14 cellular contexts compared by ENCODE assay signal in the genomic region with DNA sequence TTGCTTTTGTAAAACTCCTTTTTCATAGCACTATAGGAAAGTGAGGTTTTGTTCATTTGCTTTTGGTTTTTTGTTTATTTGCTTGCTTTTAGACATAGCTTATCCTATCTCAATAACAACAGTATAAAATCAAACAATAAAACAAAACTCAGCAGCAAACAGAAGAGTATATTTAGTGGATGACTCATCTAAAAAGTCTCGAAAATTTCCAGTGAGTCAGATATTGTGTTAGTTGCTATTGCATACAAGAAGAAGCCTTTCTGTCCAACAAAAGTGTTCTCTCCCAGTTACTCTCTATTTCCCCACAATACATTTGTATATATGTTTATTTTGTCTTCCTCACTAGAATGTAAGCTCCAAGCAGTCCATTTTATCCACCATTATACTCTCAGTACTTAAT. TPM values are rescaled to one million over a fixed set of nuclear protein-coding genes. Genes with fewer than 3 reads are reported as not detected.
DNase-seq lines count a peak whose midpoint lies in the region; ATAC-seq, FAIRE-seq and TF ChIP-seq lines count a peak whose summit lies in the region.
"Had no signal": no experiment of that assay in that cellular context is flagged by ENCODE, and none has a peak within 500 bp of the region (broad histone marks: within the 10 kb centered on the region; RNA-seq: fewer than 3 reads in every experiment).

No MANE protein-coding gene starts in this region.

- no peak overlapping the region for H3K4me3 Mint-ChIP-seq in osteocyte (ENCODE audit: unreplicated experiment)
- H3K4me3 Mint-ChIP-seq: activated CD4-positive, alpha-beta T cell treated with anti-CD3 and anti-CD28 coated beads, Interleukin-2, amount 10 ng/mL, durations not matched to agents 24 days and 14 days; activated naive CD8-positive, alpha-beta T cell treated with anti-CD3 and anti-CD28 coated beads, Interleukin-2, amount 50 U/mL, for 24 hours had no signal

- peaks cover 38% of the 10 kb centered on the region for H3K9me3 Mint-ChIP-seq in osteocyte (ENCODE audit: unreplicated experiment)

- TF ChIP-seq CTCF in choroid plexus epithelial cell (conservative IDR thresholded peaks at IDR 0.05; ENCODE audit: low read depth, low read length) (no peak), osteocyte (IDR thresholded peaks at IDR 0.05) (no peak), upper lobe of right lung (IDR thresholded peaks at IDR 0.05) (no peak)

- FAIRE-seq in HTR-8/SVneo (lab: Jason Lieb, UNC): no peak
- no peak for FAIRE-seq in GM19239 (lab: Jason Lieb, UNC)

- H3K27me3 ChIP-seq in upper lobe of right lung: no peaks in the 10 kb centered on the region

- intact Hi-C loops in left colon (cut with DNase I, micrococcal nuclease): no loop called here
- intact Hi-C loops in upper lobe of right lung (cut with DNase I): no loop called here

- DNase-seq in GM04503 (ENCODE audit: low read depth) (peak; percentile 50), HTR-8/SVneo (ENCODE audit: insufficient read length, low spot score) (peak; percentile 5), choroid plexus epithelial cell (ENCODE audit: low read depth) (peak; percentile 83), osteocyte (ENCODE audit: extremely low spot score, unreplicated experiment) (no peak), left colon (no peak), GM19239 (ENCODE audit: insufficient read length, low spot score) (no peak), upper lobe of right lung (no peak)
- DNase-seq: activated CD4-positive, alpha-beta T cell treated with anti-CD3 and anti-CD28 coated beads, Interleukin-2, amount 10 ng/mL, durations not matched to agents 24 days and 14 days; activated naive CD8-positive, alpha-beta T cell treated with anti-CD3 and anti-CD28 coated beads, Interleukin-2, amount 50 U/mL, for 24 hours; GF-D8; midbrain; NCI-H146; Right ventricle myocardium superior had no signal

- peaks cover 19% of the 10 kb centered on the region for H3K36me3 Mint-ChIP-seq in osteocyte (ENCODE audit: unreplicated experiment)

- ATAC-seq in left colon (no peak), upper lobe of right lung (no peak), HG03159 (IDR thresholded peaks at IDR 0.05; ENCODE audit: unreplicated experiment) (no peak)
- ATAC-seq: activated naive CD8-positive, alpha-beta T cell treated with anti-CD3 and anti-CD28 coated beads, Interleukin-2, amount 50 U/mL, for 24 hours had no signal

- no peak overlapping the region for H3K27ac ChIP-seq in upper lobe of right lung

- no peaks in the 10 kb centered on the region for H3K27me3 Mint-ChIP-seq in osteocyte (ENCODE audit: unreplicated experiment)
- H3K27me3 Mint-ChIP-seq: activated CD4-positive, alpha-beta T cell treated with anti-CD3 and anti-CD28 coated beads, Interleukin-2, amount 10 ng/mL, durations not matched to agents 24 days and 14 days had no signal

- peaks cover 6% of the 10 kb centered on the region for H3K4me1 Mint-ChIP-seq in osteocyte (ENCODE audit: unreplicated experiment)
- H3K4me1 Mint-ChIP-seq: activated CD4-positive, alpha-beta T cell treated with anti-CD3 and anti-CD28 coated beads, Interleukin-2, amount 10 ng/mL, durations not matched to agents 24 days and 14 days; activated naive CD8-positive, alpha-beta T cell treated with anti-CD3 and anti-CD28 coated beads, Interleukin-2, amount 50 U/mL, for 24 hours had no signal

- peak overlapping the region; percentile 28 for H3K27ac Mint-ChIP-seq in osteocyte (ENCODE audit: unreplicated experiment)
- H3K27ac Mint-ChIP-seq: activated CD4-positive, alpha-beta T cell treated with anti-CD3 and anti-CD28 coated beads, Interleukin-2, amount 10 ng/mL, durations not matched to agents 24 days and 14 days; activated naive CD8-positive, alpha-beta T cell treated with anti-CD3 and anti-CD28 coated beads, Interleukin-2, amount 50 U/mL, for 24 hours had no signal

- H3K9me3 ChIP-seq in upper lobe of right lung: no peaks in the 10 kb centered on the region

- no peaks in the 10 kb centered on the region for H3K4me1 ChIP-seq in upper lobe of right lung

- H3K4me3 ChIP-seq in choroid plexus epithelial cell (ENCODE audit: low read depth, low read length) (no peak overlapping the region), upper lobe of right lung (no peak overlapping the region)

- no peaks in the 10 kb centered on the region for H3K36me3 ChIP-seq in upper lobe of right lung

RNA-seq across cellular contexts. Expression of a gene that starts 36.0 kb away (rescaled TPM):
- not detected in 2 replicates for total RNA-seq in osteocyte
- 10 to 100 TPM; 30.6 to 40.9 TPM for total RNA-seq in left colon
- total RNA-seq in upper lobe of right lung: 263 TPM
- total RNA-seq: activated CD4-positive, alpha-beta T cell treated with anti-CD3 and anti-CD28 coated beads, Interleukin-2, amount 10 ng/mL, durations not matched to agents 24 days and 14 days had no signal

Comparison
In these comparisons a context has a peak if more than half of its experiments do, and no peak if none do; other contexts are left out.
1. DNase-seq: peak in GM04503 (single experiment), HTR-8/SVneo (single experiment) and choroid plexus epithelial cell (single experiment); none in osteocyte (single experiment), left colon (0 of 2), GM19239 (single experiment) and upper lobe of right lung (single experiment).
2. RNA of a gene that starts 36.0 kb away (total RNA-seq): 263 TPM in upper lobe of right lung (single experiment) and 30.6 to 40.9 TPM in left colon; not detected in osteocyte; every median in the first group is over 10 times any median in the second.